ENCODE assay signal across 19 cellular contexts in genomic region chr17:27555364-27555763, GRCh38.
"Had no signal": no experiment of that assay in that cellular context is flagged by ENCODE, and none has a peak within 500 bp of the region (broad histone marks: within the 10 kb centered on the region; RNA-seq: fewer than 3 reads in every experiment).

No MANE protein-coding gene starts in this region.

- H3K27me3 ChIP-seq: esophagus muscularis mucosa, suprapubic skin had no signal

- H3K27ac ChIP-seq: esophagus muscularis mucosa, skin epidermis, suprapubic skin, WERI-Rb-1 had no signal

- FAIRE-seq: colon, kidney had no signal

- H3K4me3 Mint-ChIP-seq: activated CD4-positive, alpha-beta T cell treated with anti-CD3 and anti-CD28 coated beads for 36 hours; nephron progenitor cell; stimulated activated naive CD8-positive, alpha-beta T cell treated with anti-CD3 and anti-CD28 coated beads, Interleukin-15, Interleukin-2, amounts not matched to agents 100 ng/mL and 50 ng/mL, for 24 hours; T-helper 17 cell had no signal

- H3K9me3 Mint-ChIP-seq: nephron progenitor cell; stimulated activated naive CD8-positive, alpha-beta T cell treated with anti-CD3 and anti-CD28 coated beads, Interleukin-15, Interleukin-2, amounts not matched to agents 100 ng/mL and 50 ng/mL, for 24 hours had no signal

- H3K4me3 ChIP-seq: esophagus muscularis mucosa, skin epidermis, suprapubic skin had no signal

- ATAC-seq: activated CD4-positive, alpha-beta T cell treated with anti-CD3 and anti-CD28 coated beads for 36 hours; left ventricle myocardium superior; right cardiac atrium; T-helper 17 cell had no signal

- H3K27me3 Mint-ChIP-seq: activated CD4-positive, alpha-beta T cell treated with anti-CD3 and anti-CD28 coated beads for 36 hours; stimulated activated naive CD8-positive, alpha-beta T cell treated with anti-CD3 and anti-CD28 coated beads, Interleukin-15, Interleukin-2, amounts not matched to agents 100 ng/mL and 50 ng/mL, for 24 hours; T-helper 17 cell had no signal

- DNase-seq: activated CD4-positive, alpha-beta T cell treated with anti-CD3 and anti-CD28 coated beads for 36 hours; activated naive CD4-positive, alpha-beta T cell treated with anti-CD3 and anti-CD28 coated beads, Interleukin-2, amount 50 U/mL, for 16 hours; effector CD4-positive, alpha-beta T cell; hippocampal formation; kidney; left ventricle myocardium superior; mesendoderm; nephron progenitor cell; occipital lobe; right cardiac atrium; stimulated activated CD4-positive, alpha-beta T cell treated with anti-CD3 and anti-CD28 coated beads, Interleukin-4, amount 100 ng/mL, for 24 hours; T-helper 17 cell; trophoblast cell; WERI-Rb-1 had no signal

- H3K27ac Mint-ChIP-seq: activated CD4-positive, alpha-beta T cell treated with anti-CD3 and anti-CD28 coated beads for 36 hours; nephron progenitor cell; stimulated activated naive CD8-positive, alpha-beta T cell treated with anti-CD3 and anti-CD28 coated beads, Interleukin-15, Interleukin-2, amounts not matched to agents 100 ng/mL and 50 ng/mL, for 24 hours; T-helper 17 cell had no signal
